Comparison of ENCODE assay signal across 27 cellular contexts in genomic region chr20:57702091-57702490, GRCh38. TPM values are rescaled to one million over a fixed set of nuclear protein-coding genes. Genes with fewer than 3 reads are reported as not detected.
DNase-seq lines count a peak whose midpoint lies in the region; ATAC-seq, FAIRE-seq and TF ChIP-seq lines count a peak whose summit lies in the region.
"Had no signal": no experiment of that assay in that cellular context is flagged by ENCODE, and none has a peak within 500 bp of the region (broad histone marks: within the 10 kb centered on the region; RNA-seq: fewer than 3 reads in every experiment).

No MANE protein-coding gene starts in this region.

- intact Hi-C loops in CD4-positive, alpha-beta T cell (cut with DNase I, micrococcal nuclease) = no loop called here
- intact Hi-C loops in PC-3 (cut with micrococcal nuclease) = no loop called here
- intact Hi-C loops in pancreas (cut with DNase I) = no loop called here

- POLR2A ChIA-PET in CD4-positive, alpha-beta T cell (lab: Charles Lee) = no interaction called here
- POLR2A ChIA-PET in PC-3 (lab: Charles Lee; ENCODE audit: unreplicated experiment) = no interaction called here

- no peak for FAIRE-seq in pancreas (lab: Jason Lieb, UNC)
- FAIRE-seq: endothelial cell of umbilical vein, H54, small intestine had no signal

- no peaks in the 10 kb centered on the region for H3K9me2 ChIP-seq in PC-3 (replicated peaks; ENCODE audit: low read length)
- H3K9me2 ChIP-seq: SK-N-SH had no signal

- H4K20me1 ChIP-seq in OCI-LY3 (ENCODE audit: insufficient read depth, low read length) (no peaks in the 10 kb centered on the region), PC-3 (ENCODE audit: low read length) (peaks cover 73% of the 10 kb centered on the region)

- TF ChIP-seq CTCF in CD4-positive, alpha-beta T cell (IDR thresholded peaks at IDR 0.05) = no peak
- TF ChIP-seq CTCF in OCI-LY3 (IDR thresholded peaks at IDR 0.05; ENCODE audit: low read depth, low read length) (no peak), PC-3 (conservative IDR thresholded peaks at IDR 0.05; ENCODE audit: low read depth, low read length) (no peak), pancreas (IDR thresholded peaks at IDR 0.05) (no peak)

- H3K4me1 ChIP-seq in OCI-LY3 (ENCODE audit: low read length) (peaks cover 35% of the 10 kb centered on the region), PC-3 (ENCODE audit: insufficient read depth, low read length) (peaks cover 71% of the 10 kb centered on the region), pancreas (no peaks in the 10 kb centered on the region)

- H3K27me3 ChIP-seq in CD4-positive, alpha-beta T cell (ENCODE audit: control insufficient read depth, insufficient read depth, low read length) = no peaks in the 10 kb centered on the region
- H3K27me3 ChIP-seq in OCI-LY3 (ENCODE audit: low read depth, low read length) = peaks cover 65% of the 10 kb centered on the region
- H3K27me3 ChIP-seq in PC-3 (ENCODE audit: low read length) = no peaks in the 10 kb centered on the region
- H3K27me3 ChIP-seq in pancreas = no peaks in the 10 kb centered on the region
- H3K27me3 ChIP-seq: dorsolateral prefrontal cortex, upper lobe of left lung had no signal

- no peaks in the 10 kb centered on the region for H3K36me3 Mint-ChIP-seq in CD4-positive, alpha-beta T cell (ENCODE audit: low read depth)
- H3K36me3 Mint-ChIP-seq in stimulated activated memory B cell treated with anti-CD40 and anti-IgM and Interleukin-4, amounts not matched to agents 10 μg/mL and 1 μg/mL and 100 μg/mL, for 72 hours = no peaks in the 10 kb centered on the region
- H3K36me3 Mint-ChIP-seq: CD4-positive, CD25-positive, alpha-beta regulatory T cell; naive thymus-derived CD8-positive, alpha-beta T cell had no signal

- peaks cover 20% of the 10 kb centered on the region for H3K4me1 Mint-ChIP-seq in CD4-positive, alpha-beta T cell (ENCODE audit: low read depth)
- peaks cover 98% of the 10 kb centered on the region for H3K4me1 Mint-ChIP-seq in stimulated activated memory B cell treated with anti-CD40 and anti-IgM and Interleukin-4, amounts not matched to agents 10 μg/mL and 1 μg/mL and 100 μg/mL, for 72 hours

- H2AFZ ChIP-seq in OCI-LY3 (ENCODE audit: low read depth, low read length) (no peak overlapping the region), PC-3 (ENCODE audit: low read length) (no peak overlapping the region)

- H3K79me2 ChIP-seq in OCI-LY3 (ENCODE audit: low read length) (no peaks in the 10 kb centered on the region), PC-3 (ENCODE audit: low read length) (peaks cover 93% of the 10 kb centered on the region)

- no peak overlapping the region for H3K27ac ChIP-seq in CD4-positive, alpha-beta T cell (ENCODE audit: low read depth, low read length)
- H3K27ac ChIP-seq in OCI-LY3 (ENCODE audit: low read length) (no peak overlapping the region), caudate nucleus (ENCODE audit: low read depth, low read length) (peak overlapping the region; percentile 52), PC-3 (ENCODE audit: low read length) (no peak overlapping the region), pancreas (no peak overlapping the region)
- H3K27ac ChIP-seq: dorsolateral prefrontal cortex, upper lobe of left lung had no signal

- peaks cover 19% of the 10 kb centered on the region for H3F3A ChIP-seq in PC-3 (ENCODE audit: low read length, unreplicated experiment)

- no peak for DNase-seq in CD4-positive, alpha-beta T cell
- peak in 1 of 61 donors; percentile 26 for DNase-seq in caudate nucleus (lab: John Stamatoyannopoulos, UW)
- no peak for DNase-seq in PC-3
- DNase-seq in pancreas = no peak
- DNase-seq: activated CD4-positive, alpha-beta T cell treated with anti-CD3 and anti-CD28 coated beads, Interleukin-2, amount 10 ng/mL, durations not matched to agents 7 days and 5 days; activated gamma-delta T cell treated with Interleukin-2 at 50 U/mL for 16 hours; activated naive CD8-positive, alpha-beta T cell treated with anti-CD3 and anti-CD28 coated beads, Interleukin-2, amount 50 U/mL, for 24 hours; activated T-cell treated with anti-CD3 and anti-CD28 coated beads, Interleukin-2, amount 50 U/mL, for 24 hours; CD4-positive, CD25-positive, alpha-beta regulatory T cell; DMS153; dorsolateral prefrontal cortex; mesendoderm; naive thymus-derived CD8-positive, alpha-beta T cell; NCI-H146; NCI-H526 treated with DMSO at 0.1 percent for 48 hours; occipital lobe; SK-N-SH; small intestine; stimulated activated CD8-positive, alpha-beta memory T cell treated with anti-CD3 and anti-CD28 coated beads, Interleukin-4, amount 100 ng/mL, for 48 hours; T-helper 2 cell; upper lobe of left lung had no signal

- H3K9ac ChIP-seq in OCI-LY3 (ENCODE audit: low read length) (no peak overlapping the region), PC-3 (ENCODE audit: low read length) (no peak overlapping the region)
- H3K9ac ChIP-seq: SK-N-SH had no signal

- H3K9me3 ChIP-seq in CD4-positive, alpha-beta T cell (ENCODE audit: control insufficient read depth, low read length) = no peaks in the 10 kb centered on the region
- no peaks in the 10 kb centered on the region for H3K9me3 ChIP-seq in OCI-LY3 (ENCODE audit: insufficient read depth, low read length)
- H3K9me3 ChIP-seq in PC-3 (ENCODE audit: low read length) = no peaks in the 10 kb centered on the region
- no peaks in the 10 kb centered on the region for H3K9me3 ChIP-seq in pancreas
- H3K9me3 ChIP-seq: SK-N-SH, upper lobe of left lung had no signal

- H3K27me3 Mint-ChIP-seq in CD4-positive, alpha-beta T cell = no peaks in the 10 kb centered on the region
- H3K27me3 Mint-ChIP-seq in stimulated activated memory B cell treated with anti-CD40 and anti-IgM and Interleukin-4, amounts not matched to agents 10 μg/mL and 1 μg/mL and 100 μg/mL, for 72 hours = no peaks in the 10 kb centered on the region
- H3K27me3 Mint-ChIP-seq: activated naive CD8-positive, alpha-beta T cell treated with anti-CD3 and anti-CD28 coated beads, Interleukin-2, amount 50 U/mL, for 24 hours; activated T-cell treated with anti-CD3 and anti-CD28 coated beads, Interleukin-2, amount 50 U/mL, for 24 hours; naive thymus-derived CD8-positive, alpha-beta T cell had no signal

- no peaks in the 10 kb centered on the region for H3K36me3 ChIP-seq in OCI-LY3 (replicated peaks; ENCODE audit: low read depth, low read length)
- H3K36me3 ChIP-seq in PC-3 (ENCODE audit: low read depth, low read length) = peaks cover 35% of the 10 kb centered on the region
- no peaks in the 10 kb centered on the region for H3K36me3 ChIP-seq in pancreas
- H3K36me3 ChIP-seq: upper lobe of left lung had no signal

- H3K4me3 ChIP-seq in OCI-LY3 (ENCODE audit: low read length) (peak overlapping the region; percentile 27; the same call in 1 of the 2 replicates), PC-3 (ENCODE audit: low read length) (no peak overlapping the region), pancreas (no peak overlapping the region)
- H3K4me3 ChIP-seq: dorsolateral prefrontal cortex, upper lobe of left lung had no signal

- CTCF ChIA-PET in CD4-positive, alpha-beta T cell (lab: Charles Lee) = interaction anchor here (1.3 kb wide), 1 partner anchor 79 kb away, joined by 5 read pairs; no protein-coding TSS in a partner anchor
- CTCF ChIA-PET in PC-3 (lab: Charles Lee) = interaction anchor here (0.6 kb wide), 1 partner anchor 9 kb away, joined by 3 read pairs; no protein-coding TSS in a partner anchor

- ATAC-seq in CD4-positive, alpha-beta T cell (ENCODE audit: poor library complexity) = no peak
- no peak for ATAC-seq in stimulated activated memory B cell treated with anti-CD40 and anti-IgM and Interleukin-4, amounts not matched to agents 10 μg/mL and 1 μg/mL and 100 μg/mL, for 72 hours
- ATAC-seq in PC-3 (no peak), pancreas (no peak), GM19351 (IDR thresholded peaks at IDR 0.05; ENCODE audit: unreplicated experiment) (no peak)
- ATAC-seq: activated naive CD8-positive, alpha-beta T cell treated with anti-CD3 and anti-CD28 coated beads, Interleukin-2, amount 50 U/mL, for 24 hours; left lobe of liver; naive thymus-derived CD8-positive, alpha-beta T cell had no signal

- H3K4me3 Mint-ChIP-seq in CD4-positive, alpha-beta T cell = no peak overlapping the region
- H3K4me3 Mint-ChIP-seq in stimulated activated memory B cell treated with anti-CD40 and anti-IgM and Interleukin-4, amounts not matched to agents 10 μg/mL and 1 μg/mL and 100 μg/mL, for 72 hours = peak overlapping the region; percentile 50
- H3K4me3 Mint-ChIP-seq: activated CD4-positive, alpha-beta T cell treated with anti-CD3 and anti-CD28 coated beads, Interleukin-2, amount 10 ng/mL, durations not matched to agents 7 days and 5 days; activated naive CD8-positive, alpha-beta T cell treated with anti-CD3 and anti-CD28 coated beads, Interleukin-2, amount 50 U/mL, for 24 hours; activated T-cell treated with anti-CD3 and anti-CD28 coated beads, Interleukin-2, amount 50 U/mL, for 24 hours; CD4-positive, CD25-positive, alpha-beta regulatory T cell had no signal

- H3K4me2 ChIP-seq in OCI-LY3 (ENCODE audit: low read length) = peak overlapping the region; percentile 65
- no peak overlapping the region for H3K4me2 ChIP-seq in PC-3 (ENCODE audit: low read length)
- H3K4me2 ChIP-seq: SK-N-SH had no signal

- H3K27ac Mint-ChIP-seq in CD4-positive, alpha-beta T cell = peak overlapping the region; percentile 37
- H3K27ac Mint-ChIP-seq in stimulated activated memory B cell treated with anti-CD40 and anti-IgM and Interleukin-4, amounts not matched to agents 10 μg/mL and 1 μg/mL and 100 μg/mL, for 72 hours = peak overlapping the region; percentile 30
- H3K27ac Mint-ChIP-seq: activated CD4-positive, alpha-beta T cell treated with anti-CD3 and anti-CD28 coated beads, Interleukin-2, amount 10 ng/mL, durations not matched to agents 7 days and 5 days; activated naive CD8-positive, alpha-beta T cell treated with anti-CD3 and anti-CD28 coated beads, Interleukin-2, amount 50 U/mL, for 24 hours; activated T-cell treated with anti-CD3 and anti-CD28 coated beads, Interleukin-2, amount 50 U/mL, for 24 hours had no signal

- BruUV-seq in PC-3 (replicated peaks; lab: Mats Ljungman, UMichigan) = no TSS peak

- WGBS in pancreas, 2 donors = 71 to 73% methylated on average over 12 of the region's 12 CpGs

- H3K9me3 Mint-ChIP-seq in CD4-positive, alpha-beta T cell = no peaks in the 10 kb centered on the region
- H3K9me3 Mint-ChIP-seq in stimulated activated memory B cell treated with anti-CD40 and anti-IgM and Interleukin-4, amounts not matched to agents 10 μg/mL and 1 μg/mL and 100 μg/mL, for 72 hours = no peaks in the 10 kb centered on the region
- H3K9me3 Mint-ChIP-seq: activated CD4-positive, alpha-beta T cell treated with anti-CD3 and anti-CD28 coated beads, Interleukin-2, amount 10 ng/mL, durations not matched to agents 7 days and 5 days; activated naive CD8-positive, alpha-beta T cell treated with anti-CD3 and anti-CD28 coated beads, Interleukin-2, amount 50 U/mL, for 24 hours; activated T-cell treated with anti-CD3 and anti-CD28 coated beads, Interleukin-2, amount 50 U/mL, for 24 hours; CD4-positive, CD25-positive, alpha-beta regulatory T cell had no signal

RNA-seq across cellular contexts. Expression of gene PMEPA1, which starts 7.7 kb away (rescaled TPM):
- total RNA-seq in CD4-positive, alpha-beta T cell = 10 to 100 TPM; 15.7 to 18.0 TPM
- total RNA-seq in PC-3 (2014; rRNA removed) = 21.9 and 29.3 TPM in 2 replicates
- total RNA-seq in pancreas = 10 to 100 TPM; 24.8 to 98.2 (median 33.6) TPM
- polyA plus RNA-seq in pancreas = 10 to 100 TPM; 28.4 to 45.5 TPM
